ENCODE assay signal across 15 cellular contexts in genomic region chr13:98896868-98897144, GRCh38.
"Had no signal": no experiment of that assay in that cellular context is flagged by ENCODE, and none has a peak within 500 bp of the region (broad histone marks: within the 10 kb centered on the region; RNA-seq: fewer than 3 reads in every experiment).

No MANE protein-coding gene starts in this region.

- H3K27ac Mint-ChIP-seq: activated naive CD4-positive, alpha-beta T cell treated with anti-CD3 and anti-CD28 coated beads, Interleukin-2, amount 10 ng/mL, durations not matched to agents 7 days and 5 days; activated T-helper 17 cell treated with anti-CD3 and anti-CD28 coated beads, Interleukin-2, amount 50 U/mL, for 72 hours; dendritic cell treated with granulocyte-macrophage colony-stimulating factor and Interleukin-4, amounts not matched to agents 40 ng/mL and 50 ng/mL, for 4 days; stimulated activated naive B cell treated with anti-CD40 and anti-IgM and Interleukin-4, amounts not matched to agents 10 μg/mL and 1 μg/mL and 100 μg/mL, for 72 hours had no signal

- DNase-seq: activated naive CD4-positive, alpha-beta T cell treated with anti-CD3 and anti-CD28 coated beads, Interleukin-2, amount 10 ng/mL, durations not matched to agents 7 days and 5 days; effector memory CD4-positive, alpha-beta T cell; erythroblast; gastrocnemius medialis; mesendoderm; nephron progenitor cell; occipital lobe; stimulated activated CD4-positive, alpha-beta T cell treated with anti-CD3 and anti-CD28 coated beads, Interleukin-2, amount 100 ng/mL, for 48 hours; stimulated activated naive B cell treated with anti-CD40 and anti-IgM and Interleukin-4, amounts not matched to agents 10 μg/mL and 1 μg/mL and 100 μg/mL, for 72 hours; SW 1271; T-helper 9 cell; tibial artery had no signal

- H3K4me3 Mint-ChIP-seq: activated naive CD4-positive, alpha-beta T cell treated with anti-CD3 and anti-CD28 coated beads, Interleukin-2, amount 10 ng/mL, durations not matched to agents 7 days and 5 days; activated T-helper 17 cell treated with anti-CD3 and anti-CD28 coated beads, Interleukin-2, amount 50 U/mL, for 72 hours; dendritic cell treated with granulocyte-macrophage colony-stimulating factor and Interleukin-4, amounts not matched to agents 40 ng/mL and 50 ng/mL, for 4 days; nephron progenitor cell; stimulated activated naive B cell treated with anti-CD40 and anti-IgM and Interleukin-4, amounts not matched to agents 10 μg/mL and 1 μg/mL and 100 μg/mL, for 72 hours had no signal

- H3K4me1 Mint-ChIP-seq: activated T-helper 17 cell treated with anti-CD3 and anti-CD28 coated beads, Interleukin-2, amount 50 U/mL, for 72 hours had no signal

- H3K27ac ChIP-seq: gastrocnemius medialis, hepatocyte, tibial artery had no signal

- H3K9me3 Mint-ChIP-seq: activated naive CD4-positive, alpha-beta T cell treated with anti-CD3 and anti-CD28 coated beads, Interleukin-2, amount 10 ng/mL, durations not matched to agents 7 days and 5 days; activated T-helper 17 cell treated with anti-CD3 and anti-CD28 coated beads, Interleukin-2, amount 50 U/mL, for 72 hours; dendritic cell treated with granulocyte-macrophage colony-stimulating factor and Interleukin-4, amounts not matched to agents 40 ng/mL and 50 ng/mL, for 4 days; nephron progenitor cell; stimulated activated naive B cell treated with anti-CD40 and anti-IgM and Interleukin-4, amounts not matched to agents 10 μg/mL and 1 μg/mL and 100 μg/mL, for 72 hours had no signal

- H3K4me3 ChIP-seq: gastrocnemius medialis, hepatocyte, tibial artery had no signal

- ATAC-seq: activated T-helper 17 cell treated with anti-CD3 and anti-CD28 coated beads, Interleukin-2, amount 50 U/mL, for 72 hours; gastrocnemius medialis; stimulated activated naive B cell treated with anti-CD40 and anti-IgM and Interleukin-4, amounts not matched to agents 10 μg/mL and 1 μg/mL and 100 μg/mL, for 72 hours had no signal

- H3K27me3 Mint-ChIP-seq: activated naive CD4-positive, alpha-beta T cell treated with anti-CD3 and anti-CD28 coated beads, Interleukin-2, amount 10 ng/mL, durations not matched to agents 7 days and 5 days; activated T-helper 17 cell treated with anti-CD3 and anti-CD28 coated beads, Interleukin-2, amount 50 U/mL, for 72 hours; stimulated activated naive B cell treated with anti-CD40 and anti-IgM and Interleukin-4, amounts not matched to agents 10 μg/mL and 1 μg/mL and 100 μg/mL, for 72 hours had no signal

- H3K9me3 ChIP-seq: gastrocnemius medialis, tibial artery had no signal

- H3K4me1 ChIP-seq: gastrocnemius medialis, tibial artery had no signal

- H3K27me3 ChIP-seq: gastrocnemius medialis, hepatocyte, tibial artery had no signal
